In genomic region chr1:225745231-225745630, GRCh38 we compare ENCODE assay signal across 25 cellular contexts. TPM values are rescaled to one million over a fixed set of nuclear protein-coding genes. Genes with fewer than 3 reads are reported as not detected.
DNase-seq lines count a peak whose midpoint lies in the region; ATAC-seq, FAIRE-seq and TF ChIP-seq lines count a peak whose summit lies in the region.
"Had no signal": no experiment of that assay in that cellular context is flagged by ENCODE, and none has a peak within 500 bp of the region (broad histone marks: within the 10 kb centered on the region; RNA-seq: fewer than 3 reads in every experiment).

No MANE protein-coding gene starts in this region.

- no peak for TF ChIP-seq RAD21 in A549 (conservative IDR thresholded peaks at IDR 0.05 in 1 of 2, IDR thresholded peaks at IDR 0.05 in 1 of 2)

- no peak for ATAC-seq in A549
- ATAC-seq in GM19324 (IDR thresholded peaks at IDR 0.05; ENCODE audit: low FRiP score, unreplicated experiment) = no peak
- ATAC-seq in sciatic nerve = no peak
- ATAC-seq: activated CD8-positive, alpha-beta T cell treated with anti-CD3 and anti-CD28 coated beads for 36 hours; activated naive CD8-positive, alpha-beta T cell treated with anti-CD3 and anti-CD28 coated beads, Interleukin-2, amount 50 U/mL, for 24 hours; HepG2; lower lobe of right lung had no signal

- H3K9me3 ChIP-seq in A549 = no peaks in the 10 kb centered on the region
- H3K9me3 ChIP-seq in MG63 = no peaks in the 10 kb centered on the region
- no peaks in the 10 kb centered on the region for H3K9me3 ChIP-seq in sigmoid colon
- H3K9me3 ChIP-seq: colonic mucosa, lower lobe of right lung had no signal

- H3K27ac ChIP-seq in A549 (peak overlapping the region; percentile 90 to 92), sigmoid colon (peak overlapping the region in 3 of 4 donors; percentile 86 to 90 (median 89))
- H3K27ac ChIP-seq: brain microvascular endothelial cell, colonic mucosa, lower lobe of right lung had no signal

- no peak overlapping the region for H3K4me2 ChIP-seq in A549

- H3K4me1 Mint-ChIP-seq in chondrocyte (ENCODE audit: low read depth) = peaks cover 40% of the 10 kb centered on the region
- H3K4me1 Mint-ChIP-seq: activated naive CD8-positive, alpha-beta T cell treated with anti-CD3 and anti-CD28 coated beads, Interleukin-2, amount 50 U/mL, for 24 hours had no signal

- H3K9me3 Mint-ChIP-seq in chondrocyte (ENCODE audit: low read depth) = no peaks in the 10 kb centered on the region
- H3K9me3 Mint-ChIP-seq: activated CD8-positive, alpha-beta T cell treated with anti-CD3 and anti-CD28 coated beads for 36 hours; activated naive CD8-positive, alpha-beta T cell treated with anti-CD3 and anti-CD28 coated beads, Interleukin-2, amount 50 U/mL, for 24 hours; endodermal cell; neural crest cell had no signal

- no peak overlapping the region for H3K4me3 Mint-ChIP-seq in chondrocyte (ENCODE audit: unreplicated experiment)
- H3K4me3 Mint-ChIP-seq: activated CD8-positive, alpha-beta T cell treated with anti-CD3 and anti-CD28 coated beads for 36 hours; activated naive CD8-positive, alpha-beta T cell treated with anti-CD3 and anti-CD28 coated beads, Interleukin-2, amount 50 U/mL, for 24 hours; endodermal cell; neural crest cell had no signal

- H3K4me3 ChIP-seq in A549 (no peak overlapping the region), MG63 (no peak overlapping the region), sigmoid colon (no peak overlapping the region)
- H3K4me3 ChIP-seq: colonic mucosa, lower lobe of right lung had no signal

- FAIRE-seq in A549 (lab: Jason Lieb, UNC) = no peak
- FAIRE-seq: HepG2, keratinocyte, TTC549 had no signal

- CTCF ChIA-PET in A549 (lab: Yijun Ruan, JAX) = interaction anchor here (0.6 to 2.5 kb wide), 6 partner anchors 9 to 164 kb away, joined by 3 to 15 read pairs (median 4); partner anchors contain the start of gene SRP9

- no peak for DNase-seq in A549 (ENCODE audit: low read depth in 1 of 2, low spot score in 1 of 2)
- peak; percentile 76 for DNase-seq in MG63
- no peak for DNase-seq in chondrocyte (ENCODE audit: low spot score)
- DNase-seq in sigmoid colon = peak; percentile 79
- no peak for DNase-seq in activated CD4-positive, CD25-positive, alpha-beta regulatory T cell treated with anti-CD3 and anti-CD28 coated beads, Interleukin-2, amount 50 U/mL, for 72 hours
- no peak for DNase-seq in stimulated activated CD4-positive, alpha-beta T cell treated with anti-CD3 and anti-CD28 coated beads, Interleukin-4, amount 100 ng/mL, for 1 hour
- no peak for DNase-seq in sciatic nerve (ENCODE audit: low spot score)
- DNase-seq: activated CD4-positive, alpha-beta T cell treated with anti-CD3 and anti-CD28 coated beads for 1 hour; activated CD8-positive, alpha-beta T cell treated with anti-CD3 and anti-CD28 coated beads for 36 hours; activated naive CD8-positive, alpha-beta T cell treated with anti-CD3 and anti-CD28 coated beads, Interleukin-2, amount 50 U/mL, for 24 hours; brain microvascular endothelial cell; colonic mucosa; endodermal cell; lower lobe of right lung; NCI-H1105 treated with DMSO at 0.1 percent for 48 hours; NCI-H2107; NCI-H510A treated with DMSO at 0.1 percent for 48 hours; stimulated activated CD8-positive, alpha-beta memory T cell treated with anti-CD3 and anti-CD28 coated beads, Interleukin-4, amount 100 ng/mL, for 48 hours; substantia nigra; T-helper 1 cell had no signal

- no peaks in the 10 kb centered on the region for H3K36me3 Mint-ChIP-seq in chondrocyte (ENCODE audit: low read depth)

- no peak for TF ChIP-seq POLR2A in A549 (IDR thresholded peaks at IDR 0.05; ENCODE audit: low read length)
- no peak for TF ChIP-seq POLR2A in sigmoid colon (IDR thresholded peaks at IDR 0.05)

- no peaks in the 10 kb centered on the region for H3K36me3 ChIP-seq in MG63
- H3K36me3 ChIP-seq in sigmoid colon = no peaks in the 10 kb centered on the region
- H3K36me3 ChIP-seq: brain microvascular endothelial cell, colonic mucosa, lower lobe of right lung had no signal

- peaks cover 28% of the 10 kb centered on the region for H3K4me1 ChIP-seq in A549
- peaks cover 0 to 35% (median 32%) of the 10 kb centered on the region in 4 donors for H3K4me1 ChIP-seq in sigmoid colon
- H3K4me1 ChIP-seq: colonic mucosa had no signal

- peak overlapping the region; percentile 93 for H3K27ac Mint-ChIP-seq in chondrocyte (ENCODE audit: unreplicated experiment)
- H3K27ac Mint-ChIP-seq: activated CD8-positive, alpha-beta T cell treated with anti-CD3 and anti-CD28 coated beads for 36 hours; activated naive CD8-positive, alpha-beta T cell treated with anti-CD3 and anti-CD28 coated beads, Interleukin-2, amount 50 U/mL, for 24 hours had no signal

- POLR2A ChIA-PET in A549 (lab: Yijun Ruan, JAX) = interaction anchor here (0.6 to 1.5 kb wide), 3 partner anchors 10 to 92 kb away, joined by 3 to 9 read pairs (median 4); partner anchors contain the start of gene ENAH

- intact Hi-C loops in sigmoid colon (cut with DNase I) (no loop called here), sciatic nerve (cut with DNase I) (no loop called here)

- H3K27me3 ChIP-seq in MG63 (no peaks in the 10 kb centered on the region), sigmoid colon (no peaks in the 10 kb centered on the region)
- H3K27me3 ChIP-seq: brain microvascular endothelial cell, colonic mucosa had no signal

- H3K27me3 Mint-ChIP-seq in chondrocyte (ENCODE audit: low read depth) = no peaks in the 10 kb centered on the region
- H3K27me3 Mint-ChIP-seq: activated CD8-positive, alpha-beta T cell treated with anti-CD3 and anti-CD28 coated beads for 36 hours; activated naive CD8-positive, alpha-beta T cell treated with anti-CD3 and anti-CD28 coated beads, Interleukin-2, amount 50 U/mL, for 24 hours had no signal

- TF ChIP-seq CTCF in A549 (IDR thresholded peaks at IDR 0.05) = no peak
- no peak for TF ChIP-seq CTCF in chondrocyte (IDR thresholded peaks at IDR 0.05)
- TF ChIP-seq CTCF in sigmoid colon (IDR thresholded peaks at IDR 0.05) = no peak

- TF ChIP-seq EP300 in A549 (IDR thresholded peaks at IDR 0.05) = no peak
- TF ChIP-seq EP300 in sigmoid colon (IDR thresholded peaks at IDR 0.05) = no peak

TF ChIP-seq in A549, 52 proteins besides CTCF, POLR2A, EP300 and RAD21:
- TF ChIP-seq HOXB13 (CRISPR knock-in tag; IDR thresholded peaks at IDR 0.05; ENCODE audit: low read depth) (no peak), ZSCAN20 (CRISPR knock-in tag; IDR thresholded peaks at IDR 0.05) (no peak), ZNF302 (CRISPR knock-in tag; IDR thresholded peaks at IDR 0.05) (no peak), TP53 (CRISPR knock-in tag; IDR thresholded peaks at IDR 0.05) (no peak), NFE2L2 (conservative IDR thresholded peaks at IDR 0.05; ENCODE audit: low read length) (no peak), CBX8 (IDR thresholded peaks at IDR 0.05) (no peak), ZC3H11A (IDR thresholded peaks at IDR 0.05) (no peak), JUNB (IDR thresholded peaks at IDR 0.05) (no peak), RFX5 (IDR thresholded peaks at IDR 0.05) (no peak), KDM5A (IDR thresholded peaks at IDR 0.05) (no peak), MYC (IDR thresholded peaks at IDR 0.05; ENCODE audit: borderline replicate concordance, low read length) (no peak), RNF2 (IDR thresholded peaks at IDR 0.05; ENCODE audit: borderline replicate concordance, low read depth) (no peak), ZFP36 (IDR thresholded peaks at IDR 0.05; ENCODE audit: borderline replicate concordance, partially characterized antibody) (no peak), HOXA7 (CRISPR knock-in tag; IDR thresholded peaks at IDR 0.05) (no peak), POLR2AphosphoS2 (conservative IDR thresholded peaks at IDR 0.05; ENCODE audit: low read length) (no peak)

RNA-seq across cellular contexts. Expression of gene SRP9, which starts 32.4 kb away (rescaled TPM):
- 512 and 629 TPM in 2 replicates for polyA plus RNA-seq in A549 (2011; rRNA removed)
- 172 and 189 TPM in 2 replicates for polyA plus RNA-seq in A549 (2012; cell fraction: cytosol; rRNA removed)
- 80.1 and 189 TPM in 2 replicates for polyA plus RNA-seq in A549 (2012; cell fraction: nucleus; rRNA removed)
- 341 to 356 TPM (median 352 TPM) in 3 replicates for polyA plus RNA-seq in A549 (2017; fragmentation: RNase III; extraction: RNeasy Plus Mini Kit Qiagen cat#74134 plus additional on column Dnase treatment)
- 144 and 217 TPM in 2 replicates for polyA minus RNA-seq in A549 (2011; rRNA and poly(A)+ RNA removed)
- total RNA-seq in MG63 (2014; rRNA removed; shearing (Covaris generic); ENCODE audit: low replicate concordance) = 509 and 971 TPM in 2 replicates
- 190 to 207 TPM (median 200 TPM) in 3 replicates for total RNA-seq in chondrocyte
- 100 to 1,000 TPM; 148 to 270 (median 220) TPM for total RNA-seq in sigmoid colon
- 100 to 1,000 TPM; 262 to 513 (median 358) TPM for polyA plus RNA-seq in sigmoid colon
- total RNA-seq in sciatic nerve = 151 TPM

Comparison
In these comparisons a context has a peak if more than half of its experiments do, and no peak if none do; other contexts are left out.
1. DNase-seq: peak in MG63 (single experiment) and sigmoid colon (single experiment); none in A549 (0 of 2), chondrocyte (single experiment), activated CD4-positive, CD25-positive, alpha-beta regulatory T cell treated with anti-CD3 and anti-CD28 coated beads, Interleukin-2, amount 50 U/mL, for 72 hours (single experiment), stimulated activated CD4-positive, alpha-beta T cell treated with anti-CD3 and anti-CD28 coated beads, Interleukin-4, amount 100 ng/mL, for 1 hour (single experiment) and sciatic nerve (single experiment).